ENCODE assay signal across 9 cellular contexts in genomic region chr9:130940693-130941576, GRCh38. TPM values are rescaled to one million over a fixed set of nuclear protein-coding genes. Genes with fewer than 3 reads are reported as not detected.
DNase-seq lines count a peak whose midpoint lies in the region; ATAC-seq and TF ChIP-seq lines count a peak whose summit lies in the region.
"Had no signal": no experiment of that assay in that cellular context is flagged by ENCODE, and none has a peak within 500 bp of the region (broad histone marks: within the 10 kb centered on the region; RNA-seq: fewer than 3 reads in every experiment).

No MANE protein-coding gene starts in this region.

- no peaks in the 10 kb centered on the region for H3K9me3 Mint-ChIP-seq in activated naive CD8-positive, alpha-beta T cell treated with anti-CD3 and anti-CD28 coated beads, Interleukin-2, amount 50 U/mL, for 24 hours

- peaks cover 56% of the 10 kb centered on the region for H3K27me3 Mint-ChIP-seq in activated naive CD8-positive, alpha-beta T cell treated with anti-CD3 and anti-CD28 coated beads, Interleukin-2, amount 50 U/mL, for 24 hours

- peaks cover 9% of the 10 kb centered on the region for H3K4me1 ChIP-seq in smooth muscle cell (ENCODE audit: low read depth)

- no peak overlapping the region for H3K4me3 ChIP-seq in Jurkat, Clone E6-1 (ENCODE audit: low read length)
- H3K4me3 ChIP-seq in SU-DHL-6 (ENCODE audit: insufficient read depth, low read length, poor library complexity, severe bottlenecking), result no peak overlapping the region
- H3K4me3 ChIP-seq in smooth muscle cell, result no peak overlapping the region

- H3K4me1 Mint-ChIP-seq in activated naive CD8-positive, alpha-beta T cell treated with anti-CD3 and anti-CD28 coated beads, Interleukin-2, amount 50 U/mL, for 24 hours, result peaks cover 5% of the 10 kb centered on the region

- no peaks in the 10 kb centered on the region for H3K9me2 ChIP-seq in SU-DHL-6 (replicated peaks; ENCODE audit: insufficient read depth, low read length)

- H3K9me3 ChIP-seq in SU-DHL-6 (ENCODE audit: insufficient read depth, low read length) (no peaks in the 10 kb centered on the region), smooth muscle cell (replicated peaks; ENCODE audit: low read depth) (no peaks in the 10 kb centered on the region)

- H3K4me3 Mint-ChIP-seq in activated naive CD8-positive, alpha-beta T cell treated with anti-CD3 and anti-CD28 coated beads, Interleukin-2, amount 50 U/mL, for 24 hours, result no peak overlapping the region

- H3K9ac ChIP-seq in SU-DHL-6 (ENCODE audit: low read length) (no peak overlapping the region), smooth muscle cell (ENCODE audit: low read depth) (no peak overlapping the region)

- peak; percentile 50 for ATAC-seq in activated naive CD8-positive, alpha-beta T cell treated with anti-CD3 and anti-CD28 coated beads, Interleukin-2, amount 50 U/mL, for 24 hours
- ATAC-seq in GM19455 (IDR thresholded peaks at IDR 0.05; ENCODE audit: unreplicated experiment) (no peak), GM21529 (IDR thresholded peaks at IDR 0.05; ENCODE audit: unreplicated experiment) (no peak)

- no peak overlapping the region for H3K4me2 ChIP-seq in SU-DHL-6 (ENCODE audit: low read depth, low read length, poor library complexity, severe bottlenecking)
- no peak overlapping the region for H3K4me2 ChIP-seq in smooth muscle cell

- H3K27ac Mint-ChIP-seq in activated naive CD8-positive, alpha-beta T cell treated with anti-CD3 and anti-CD28 coated beads, Interleukin-2, amount 50 U/mL, for 24 hours, result no peak overlapping the region

- H3K36me3 ChIP-seq in SU-DHL-6 (ENCODE audit: low read length) (no peaks in the 10 kb centered on the region), smooth muscle cell (ENCODE audit: low read depth) (no peaks in the 10 kb centered on the region)

- no peak overlapping the region for H3K27ac ChIP-seq in SU-DHL-6 (ENCODE audit: low read depth, low read length)
- H3K27ac ChIP-seq in smooth muscle cell (ENCODE audit: low read depth), result no peak overlapping the region

- DNase-seq in EH (ENCODE audit: low read depth) (peak; percentile 41), hypothalamus (lab: John Stamatoyannopoulos, UW) (peak in 36 of 51 donors; percentile 5 to 67 (median 34)), smooth muscle cell (lab: John Stamatoyannopoulos, UW; ENCODE audit: unreplicated experiment) (peak; percentile 17)
- peak; percentile 29 for DNase-seq in Jurkat, Clone E6-1 (ENCODE audit: low read depth, low spot score)
- DNase-seq in activated naive CD8-positive, alpha-beta T cell treated with anti-CD3 and anti-CD28 coated beads, Interleukin-2, amount 50 U/mL, for 24 hours, result peak; percentile 82

- H3F3A ChIP-seq in SU-DHL-6 (ENCODE audit: insufficient read depth) (no peaks in the 10 kb centered on the region), smooth muscle cell (ENCODE audit: low read depth) (no peaks in the 10 kb centered on the region)

- no peaks in the 10 kb centered on the region for H3K36me3 Mint-ChIP-seq in activated naive CD8-positive, alpha-beta T cell treated with anti-CD3 and anti-CD28 coated beads, Interleukin-2, amount 50 U/mL, for 24 hours (ENCODE audit: low read depth)

- H3K79me2 ChIP-seq in SU-DHL-6 (ENCODE audit: insufficient read depth, low read length) (no peaks in the 10 kb centered on the region), smooth muscle cell (ENCODE audit: low read depth) (no peaks in the 10 kb centered on the region)

- WGBS in smooth muscle cell (ENCODE audit: low lambda C conversion rate), result 15% methylated on average over 35 of the region's 36 CpGs

- H3K27me3 ChIP-seq in SU-DHL-6 (ENCODE audit: low read length) (no peaks in the 10 kb centered on the region), smooth muscle cell (ENCODE audit: low read depth) (peaks cover 50% of the 10 kb centered on the region)

- H4K20me1 ChIP-seq in SU-DHL-6 (ENCODE audit: low read depth, low read length), result no peaks in the 10 kb centered on the region
- no peaks in the 10 kb centered on the region for H4K20me1 ChIP-seq in smooth muscle cell (ENCODE audit: low read depth)

- TF ChIP-seq CTCF in SU-DHL-6 (IDR thresholded peaks at IDR 0.05; ENCODE audit: insufficient read depth, low read length, poor library complexity, severe bottlenecking) (peak; percentile 64), smooth muscle cell (IDR thresholded peaks at IDR 0.05; ENCODE audit: borderline replicate concordance, insufficient read depth, poor library complexity, severe bottlenecking) (peak; percentile 61)

- H2AFZ ChIP-seq in SU-DHL-6 (ENCODE audit: low read depth, low read length, severe bottlenecking), result no peak overlapping the region
- H2AFZ ChIP-seq in smooth muscle cell (ENCODE audit: low read depth), result no peak overlapping the region

RNA-seq across cellular contexts. Expression of gene FIBCD1, which starts 1.9 kb away (rescaled TPM):
- polyA plus RNA-seq in Jurkat, Clone E6-1 (2012; ENCODE audit: insufficient read depth, insufficient read length), result 16.7 TPM
- total RNA-seq in smooth muscle cell, result 1.3 and 1.8 TPM in 2 replicates
- 2.4 and 4.7 TPM in 2 replicates for polyA plus RNA-seq in smooth muscle cell
- total RNA-seq: activated CD8-positive, alpha-beta memory T cell treated with anti-CD3 and anti-CD28 coated beads for 36 hours had no signal

RNA-seq across cellular contexts. Expression of gene QRFP, which starts 44.3 kb away (rescaled TPM):
- polyA plus RNA-seq in Jurkat, Clone E6-1 (2012; ENCODE audit: insufficient read depth, insufficient read length), result not detected
- total RNA-seq in smooth muscle cell, result not detected in 2 replicates
- 0.15 and 0.24 TPM in 2 replicates for polyA plus RNA-seq in smooth muscle cell
- total RNA-seq: activated CD8-positive, alpha-beta memory T cell treated with anti-CD3 and anti-CD28 coated beads for 36 hours had no signal

Comparison
In these comparisons a context has a peak if more than half of its experiments do, and no peak if none do; other contexts are left out.
1. DNase-seq: peak in every context shown above with its lines; median percentile 82 in activated naive CD8-positive, alpha-beta T cell treated with anti-CD3 and anti-CD28 coated beads, Interleukin-2, amount 50 U/mL, for 24 hours; 41 in EH; 34 in hypothalamus; 29 in Jurkat, Clone E6-1; 17 in smooth muscle cell.